ENCODE assay signal across 1 cellular context in the genomic region with DNA sequence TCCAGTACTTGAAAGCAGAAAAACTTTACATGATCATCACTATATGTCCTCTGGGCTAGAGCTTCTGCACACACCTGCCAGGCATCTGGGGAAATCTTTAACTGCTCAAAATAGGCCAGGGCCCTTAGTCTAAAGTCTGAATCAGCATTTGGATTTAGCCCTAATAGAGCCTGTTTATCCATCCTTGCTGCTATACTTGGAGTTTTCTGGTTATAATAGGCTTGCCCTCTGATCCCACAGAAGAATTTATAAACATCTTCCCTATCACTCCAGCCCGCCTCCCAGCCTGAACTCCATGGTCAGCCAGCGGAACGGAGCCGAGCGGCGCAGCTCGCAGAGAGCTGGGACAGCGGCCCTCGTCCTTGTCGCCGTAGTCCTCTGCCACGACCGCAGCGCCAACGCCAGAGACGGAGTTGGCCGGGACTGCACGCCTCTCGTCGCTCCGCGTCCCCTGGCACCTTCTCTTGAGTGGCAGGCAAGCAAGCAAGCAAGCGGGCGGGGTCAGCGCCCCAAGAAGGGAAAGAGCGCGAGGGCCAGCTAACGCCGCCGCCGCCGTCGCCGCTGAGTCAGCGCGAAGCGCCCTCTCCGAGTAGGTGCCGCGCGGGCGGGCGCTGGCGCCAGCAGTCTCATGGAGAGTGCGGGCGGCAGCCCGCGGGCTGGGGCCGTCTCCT.
A peak's percentile ranks its signal among the peaks of the same experiment; 100 is the strongest.
TF ChIP-seq lines count a peak whose summit lies in the region.

No MANE protein-coding gene starts in this region.

TF ChIP-seq in HepG2, 621 proteins besides CTCF, POLR2A, EP300 and RAD21 (continued from another document and continues in another):
- no peak for TF ChIP-seq SRSF4 (IDR thresholded peaks at IDR 0.05; ENCODE audit: low read depth, low read length, poor library complexity, severe bottlenecking)
- TF ChIP-seq ZNF446 (CRISPR knock-in tag; IDR thresholded peaks at IDR 0.05) = no peak
- peak; percentile 83; the same call in 1 of the 2 replicates for TF ChIP-seq EEA1 (CRISPR knock-in tag; IDR thresholded peaks at IDR 0.05; ENCODE audit: borderline replicate concordance)
- no peak; the same call in 1 of the 2 replicates for TF ChIP-seq SP4 (CRISPR knock-in tag; IDR thresholded peaks at IDR 0.05)
- TF ChIP-seq ZNF572 (CRISPR knock-in tag; IDR thresholded peaks at IDR 0.05) = no peak
- TF ChIP-seq ZC3H4 (CRISPR knock-in tag; IDR thresholded peaks at IDR 0.05; ENCODE audit: borderline replicate concordance) = no peak
- no peak; the same call in 1 of the 2 replicates for TF ChIP-seq HINFP (CRISPR knock-in tag; IDR thresholded peaks at IDR 0.05; ENCODE audit: low read depth)
- no peak for TF ChIP-seq ATF5 (CRISPR knock-in tag; IDR thresholded peaks at IDR 0.05; ENCODE audit: low read depth)
- TF ChIP-seq ZNF7 (CRISPR knock-in tag; IDR thresholded peaks at IDR 0.05) = no peak
- peak; percentile 67; the same call in 1 of the 2 replicates for TF ChIP-seq ZSCAN25 (CRISPR knock-in tag; IDR thresholded peaks at IDR 0.05)
- peak; percentile 56; the same call in 1 of the 2 replicates for TF ChIP-seq BCL6 (CRISPR knock-in tag; IDR thresholded peaks at IDR 0.05)
- TF ChIP-seq KLF9 (CRISPR knock-in tag; IDR thresholded peaks at IDR 0.05; ENCODE audit: low read depth) = no peak; the same call in 1 of the 2 replicates
- peak; percentile 72; the same call in 1 of the 2 replicates for TF ChIP-seq ERF (CRISPR knock-in tag; IDR thresholded peaks at IDR 0.05)
- TF ChIP-seq MIER3 (CRISPR knock-in tag; IDR thresholded peaks at IDR 0.05; ENCODE audit: borderline replicate concordance) = 0 out of 2 replicates have a peak, but pooled peaks have one; percentile 52
- peak; percentile 57; the same call in 1 of the 2 replicates for TF ChIP-seq ZNF333 (CRISPR knock-in tag; IDR thresholded peaks at IDR 0.05; ENCODE audit: borderline replicate concordance)
- TF ChIP-seq ETS1 (CRISPR knock-in tag; IDR thresholded peaks at IDR 0.05) = no peak
- no peak for TF ChIP-seq CREB1 (IDR thresholded peaks at IDR 0.05)
- no peak for TF ChIP-seq CREB1 (CRISPR knock-in tag; IDR thresholded peaks at IDR 0.05)
- no peak for TF ChIP-seq ZNF75D (CRISPR knock-in tag; IDR thresholded peaks at IDR 0.05; ENCODE audit: borderline replicate concordance)
- TF ChIP-seq GFI1 (CRISPR knock-in tag; IDR thresholded peaks at IDR 0.05; ENCODE audit: borderline replicate concordance) = 0 out of 2 replicates have a peak, but pooled peaks have one; percentile 31
- TF ChIP-seq HCFC1 (IDR thresholded peaks at IDR 0.05; ENCODE audit: low read depth, low read length) = no peak
- no peak for TF ChIP-seq SCMH1 (CRISPR knock-in tag; IDR thresholded peaks at IDR 0.05; ENCODE audit: borderline replicate concordance)
- TF ChIP-seq ZNF510 (CRISPR knock-in tag; IDR thresholded peaks at IDR 0.05; ENCODE audit: low read depth) = no peak
- TF ChIP-seq, protein P1, sequence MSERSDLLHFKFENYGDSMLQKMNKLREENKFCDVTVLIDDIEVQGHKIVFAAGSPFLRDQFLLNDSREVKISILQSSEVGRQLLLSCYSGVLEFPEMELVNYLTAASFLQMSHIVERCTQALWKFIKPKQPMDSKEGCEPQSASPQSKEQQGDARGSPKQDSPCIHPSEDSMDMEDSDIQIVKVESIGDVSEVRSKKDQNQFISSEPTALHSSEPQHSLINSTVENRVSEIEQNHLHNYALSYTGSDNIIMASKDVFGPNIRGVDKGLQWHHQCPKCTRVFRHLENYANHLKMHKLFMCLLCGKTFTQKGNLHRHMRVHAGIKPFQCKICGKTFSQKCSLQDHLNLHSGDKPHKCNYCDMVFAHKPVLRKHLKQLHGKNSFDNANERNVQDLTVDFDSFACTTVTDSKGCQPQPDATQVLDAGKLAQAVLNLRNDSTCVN (CRISPR knock-in tag; IDR thresholded peaks at IDR 0.05; ENCODE audit: borderline replicate concordance) = peak; percentile 80
- TF ChIP-seq GATAD2A (CRISPR knock-in tag; IDR thresholded peaks at IDR 0.05) = peak; percentile 59
- peak; percentile 92 for TF ChIP-seq HIC2 (CRISPR knock-in tag; IDR thresholded peaks at IDR 0.05; ENCODE audit: low read depth)
- TF ChIP-seq BRD4 (CRISPR knock-in tag; IDR thresholded peaks at IDR 0.05) = no peak
- peak; percentile 67 for TF ChIP-seq THAP9 (CRISPR knock-in tag; IDR thresholded peaks at IDR 0.05; ENCODE audit: borderline replicate concordance)
- TF ChIP-seq ZFP41 (CRISPR knock-in tag; IDR thresholded peaks at IDR 0.05; ENCODE audit: borderline replicate concordance) = peak; percentile 82; the same call in 1 of the 2 replicates
- peak; percentile 69; the same call in 1 of the 2 replicates for TF ChIP-seq NFE2L1 (CRISPR knock-in tag; IDR thresholded peaks at IDR 0.05; ENCODE audit: borderline replicate concordance)
- peak; percentile 96; the same call in 1 of the 2 replicates for TF ChIP-seq ZNF598 (CRISPR knock-in tag; IDR thresholded peaks at IDR 0.05; ENCODE audit: borderline replicate concordance)
- TF ChIP-seq, protein P2, sequence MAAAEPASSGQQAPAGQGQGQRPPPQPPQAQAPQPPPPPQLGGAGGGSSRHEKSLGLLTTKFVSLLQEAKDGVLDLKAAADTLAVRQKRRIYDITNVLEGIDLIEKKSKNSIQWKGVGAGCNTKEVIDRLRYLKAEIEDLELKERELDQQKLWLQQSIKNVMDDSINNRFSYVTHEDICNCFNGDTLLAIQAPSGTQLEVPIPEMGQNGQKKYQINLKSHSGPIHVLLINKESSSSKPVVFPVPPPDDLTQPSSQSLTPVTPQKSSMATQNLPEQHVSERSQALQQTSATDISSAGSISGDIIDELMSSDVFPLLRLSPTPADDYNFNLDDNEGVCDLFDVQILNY (CRISPR knock-in tag; conservative IDR thresholded peaks at IDR 0.05) = peak; percentile 66; the same call in 1 of the 2 replicates
- TF ChIP-seq ELF1 (CRISPR knock-in tag; IDR thresholded peaks at IDR 0.05) = 0 out of 2 replicates have a peak, but pooled peaks have one; percentile 32
- TF ChIP-seq SMARCE1 (IDR thresholded peaks at IDR 0.05; ENCODE audit: borderline replicate concordance) = no peak
- no peak for TF ChIP-seq REXO4 (CRISPR knock-in tag; IDR thresholded peaks at IDR 0.05; ENCODE audit: borderline replicate concordance)
- no peak for TF ChIP-seq PAF1 (CRISPR knock-in tag; IDR thresholded peaks at IDR 0.05)
- TF ChIP-seq ZNF549 (CRISPR knock-in tag; IDR thresholded peaks at IDR 0.05) = no peak
- peak; percentile 76 for TF ChIP-seq ZNF781 (CRISPR knock-in tag; IDR thresholded peaks at IDR 0.05; ENCODE audit: borderline replicate concordance, not compliant biosample characterization)
- TF ChIP-seq NR2F1 (CRISPR knock-in tag; IDR thresholded peaks at IDR 0.05) = no peak
- no peak for TF ChIP-seq ZNF562 (CRISPR knock-in tag; IDR thresholded peaks at IDR 0.05; ENCODE audit: borderline replicate concordance)
- no peak for TF ChIP-seq ZNF30 (CRISPR knock-in tag; IDR thresholded peaks at IDR 0.05)
- no peak for TF ChIP-seq RFX5 (IDR thresholded peaks at IDR 0.05; ENCODE audit: low read depth, low read length)
- TF ChIP-seq LRRFIP1 (CRISPR knock-in tag; conservative IDR thresholded peaks at IDR 0.05) = no peak; the same call in 1 of the 2 replicates
- peak; percentile 54; the same call in 1 of the 2 replicates for TF ChIP-seq RBFOX2 (IDR thresholded peaks at IDR 0.05; ENCODE audit: low read depth, low read length)
- peak; percentile 87 for TF ChIP-seq ZNF768 (CRISPR knock-in tag; IDR thresholded peaks at IDR 0.05)
- peak; percentile 69; the same call in 1 of the 2 replicates for TF ChIP-seq ZNF205 (CRISPR knock-in tag; IDR thresholded peaks at IDR 0.05)
- peak; percentile 93 for TF ChIP-seq SALL1 (CRISPR knock-in tag; IDR thresholded peaks at IDR 0.05)
- no peak for TF ChIP-seq ZKSCAN1 (IDR thresholded peaks at IDR 0.05; ENCODE audit: low read length)
- no peak for TF ChIP-seq ZNF354B (CRISPR knock-in tag; IDR thresholded peaks at IDR 0.05)
- no peak for TF ChIP-seq ZNF234 (CRISPR knock-in tag; conservative IDR thresholded peaks at IDR 0.05)
- no peak for TF ChIP-seq MBNL3 (CRISPR knock-in tag; conservative IDR thresholded peaks at IDR 0.05)
- 0 out of 2 replicates have a peak, but pooled peaks have one; percentile 12 for TF ChIP-seq CEBPG (CRISPR knock-in tag; IDR thresholded peaks at IDR 0.05)
- no peak for TF ChIP-seq JARID2 (CRISPR knock-in tag; IDR thresholded peaks at IDR 0.05; ENCODE audit: insufficient replicate concordance)
- TF ChIP-seq ZNF34 (CRISPR knock-in tag; IDR thresholded peaks at IDR 0.05; ENCODE audit: borderline replicate concordance) = no peak
- peak; percentile 73 for TF ChIP-seq YY1 (IDR thresholded peaks at IDR 0.05; ENCODE audit: insufficient read depth, insufficient replicate concordance, low read depth, low read length)
- TF ChIP-seq ZNF644 (CRISPR knock-in tag; IDR thresholded peaks at IDR 0.05; ENCODE audit: low read depth) = peak; percentile 80; the same call in 1 of the 2 replicates
